Comparison of ENCODE assay signal across 8 cellular contexts in genomic region chr13:30607908-30608307, GRCh38. TPM values are rescaled to one million over a fixed set of nuclear protein-coding genes. Genes with fewer than 3 reads are reported as not detected.
DNase-seq lines count a peak whose midpoint lies in the region; ATAC-seq and TF ChIP-seq lines count a peak whose summit lies in the region.

No MANE protein-coding gene starts in this region.

- H3K4me1 ChIP-seq in effector memory CD4-positive, alpha-beta T cell (ENCODE audit: control insufficient read depth, insufficient read depth, low read length, poor library complexity, severe bottlenecking): peaks cover 12% of the 10 kb centered on the region
- peaks cover 0 to 12% (median 0%) of the 10 kb centered on the region in 5 donors for H3K4me1 ChIP-seq in subcutaneous abdominal adipose tissue (ENCODE audit: control insufficient read depth in 5 of 5, insufficient read depth in 5 of 5, low read length in 5 of 5)
- no peaks in the 10 kb centered on the region for H3K4me1 ChIP-seq in uterus

- no peaks in the 10 kb centered on the region for H3K27me3 Mint-ChIP-seq in T-cell

- CTCF ChIA-PET in T-cell (lab: Charles Lee): interaction anchor here in 1 of 2 donors (1.1 to 1.4 kb wide), 3 partner anchors 9 to 476 kb away, joined by 3 to 6 read pairs (median 4); partner anchors contain the start of gene USPL1

- H3K36me3 ChIP-seq in effector memory CD4-positive, alpha-beta T cell (ENCODE audit: control insufficient read depth, insufficient read depth, low read length): no peaks in the 10 kb centered on the region
- no peaks in the 10 kb centered on the region for H3K36me3 ChIP-seq in subcutaneous abdominal adipose tissue (ENCODE audit: control insufficient read depth in 5 of 5, insufficient read depth in 5 of 5, low read length in 5 of 5)
- H3K36me3 ChIP-seq in uterus: no peaks in the 10 kb centered on the region

- peak overlapping the region in 1 of 2 donors; percentile 79 for H3K27ac Mint-ChIP-seq in T-cell

- no peak overlapping the region for H3K9ac ChIP-seq in subcutaneous abdominal adipose tissue (ENCODE audit: low read length in 5 of 5)

- peaks cover 0 to 3% (median 0%) of the 10 kb centered on the region in 3 donors for H3K9me3 Mint-ChIP-seq in T-cell

- H3K36me3 Mint-ChIP-seq in T-cell: peaks cover 6% of the 10 kb centered on the region

- no peak overlapping the region for H3K4me3 Mint-ChIP-seq in T-cell

- intact Hi-C loops in uterus (cut with DNase I; ENCODE audit: low total_unique reads): no loop called here

- DNase-seq in GM19238 (ENCODE audit: insufficient read length, low spot score): peak; percentile 63
- peak; percentile 18 to 82 (median 67) for DNase-seq in T-cell
- DNase-seq in effector memory CD4-positive, alpha-beta T cell: peak; percentile 62 to 71 (median 69)
- DNase-seq in NCI-H524 treated with DMSO at 0.1 percent for 48 hours (lab: John Stamatoyannopoulos, UW): no peak
- DNase-seq in uterus: no peak
- no peak for DNase-seq in NCI-H446 treated with DMSO at 0.1 percent for 48 hours (lab: John Stamatoyannopoulos, UW)

- no peak for TF ChIP-seq CTCF in uterus (IDR thresholded peaks at IDR 0.05)

- no peaks in the 10 kb centered on the region for H3K27me3 ChIP-seq in effector memory CD4-positive, alpha-beta T cell (replicated peaks; ENCODE audit: control insufficient read depth, insufficient read depth, low read length, poor library complexity, severe bottlenecking)
- no peaks in the 10 kb centered on the region for H3K27me3 ChIP-seq in subcutaneous abdominal adipose tissue (ENCODE audit: control insufficient read depth in 5 of 5, insufficient read depth in 4 of 5, low read length in 5 of 5)
- H3K27me3 ChIP-seq in uterus: no peaks in the 10 kb centered on the region

- TF ChIP-seq POLR2A in uterus (IDR thresholded peaks at IDR 0.05): no peak

- peak overlapping the region; percentile 45 for H3K27ac ChIP-seq in effector memory CD4-positive, alpha-beta T cell (ENCODE audit: insufficient read depth, low read length, poor library complexity, severe bottlenecking)
- H3K27ac ChIP-seq in subcutaneous abdominal adipose tissue (ENCODE audit: low read depth, low read length): peak overlapping the region; percentile 51
- H3K27ac ChIP-seq in uterus: no peak overlapping the region

- ATAC-seq in HG03097 (IDR thresholded peaks at IDR 0.05; ENCODE audit: low FRiP score, unreplicated experiment): peak; percentile 90
- peak; percentile 94 to 100 (median 98) for ATAC-seq in T-cell (replicated peaks in 1 of 4)

- H3K4me3 ChIP-seq in effector memory CD4-positive, alpha-beta T cell (ENCODE audit: insufficient read depth, low read depth, low read length, poor library complexity, severe bottlenecking): no peak overlapping the region
- H3K4me3 ChIP-seq in subcutaneous abdominal adipose tissue (ENCODE audit: low read depth in 1 of 5, low read length in 5 of 5) (no peak overlapping the region), uterus (no peak overlapping the region)

- no peaks in the 10 kb centered on the region for H3K9me3 ChIP-seq in effector memory CD4-positive, alpha-beta T cell (ENCODE audit: control insufficient read depth, low read length)
- H3K9me3 ChIP-seq in subcutaneous abdominal adipose tissue (ENCODE audit: control insufficient read depth in 5 of 5, low read length in 5 of 5) (no peaks in the 10 kb centered on the region), uterus (no peaks in the 10 kb centered on the region)

- POLR2A ChIA-PET in T-cell (lab: Charles Lee): interaction anchor here in 1 of 2 donors (2.0 kb wide), 1 partner anchor 9 kb away, joined by 23 read pairs; the partner anchor contains the start of gene USPL1

- peaks cover 28 to 47% (median 36%) of the 10 kb centered on the region in 3 donors for H3K4me1 Mint-ChIP-seq in T-cell

RNA-seq across cellular contexts. Expression of gene USPL1, which starts 9.8 kb away (rescaled TPM):
- total RNA-seq in T-cell (10 to 100 TPM; 24.1 to 32.9 (median 26.7) TPM), uterus (10 to 100 TPM; 19.7 to 62.1 (median 27.1) TPM)

Comparison
In these comparisons a context has a peak if more than half of its experiments do, and no peak if none do; other contexts are left out.
1. DNase-seq: peak in GM19238 (single experiment), T-cell (34 of 34) and effector memory CD4-positive, alpha-beta T cell (3 of 3); none in NCI-H524 treated with DMSO at 0.1 percent for 48 hours (single experiment), uterus (0 of 2) and NCI-H446 treated with DMSO at 0.1 percent for 48 hours (single experiment).
2. H3K27ac ChIP-seq: peak in effector memory CD4-positive, alpha-beta T cell (single experiment) and subcutaneous abdominal adipose tissue (single experiment); none in uterus (0 of 2).